8 cellular contexts compared by ENCODE assay signal in the genomic region with DNA sequence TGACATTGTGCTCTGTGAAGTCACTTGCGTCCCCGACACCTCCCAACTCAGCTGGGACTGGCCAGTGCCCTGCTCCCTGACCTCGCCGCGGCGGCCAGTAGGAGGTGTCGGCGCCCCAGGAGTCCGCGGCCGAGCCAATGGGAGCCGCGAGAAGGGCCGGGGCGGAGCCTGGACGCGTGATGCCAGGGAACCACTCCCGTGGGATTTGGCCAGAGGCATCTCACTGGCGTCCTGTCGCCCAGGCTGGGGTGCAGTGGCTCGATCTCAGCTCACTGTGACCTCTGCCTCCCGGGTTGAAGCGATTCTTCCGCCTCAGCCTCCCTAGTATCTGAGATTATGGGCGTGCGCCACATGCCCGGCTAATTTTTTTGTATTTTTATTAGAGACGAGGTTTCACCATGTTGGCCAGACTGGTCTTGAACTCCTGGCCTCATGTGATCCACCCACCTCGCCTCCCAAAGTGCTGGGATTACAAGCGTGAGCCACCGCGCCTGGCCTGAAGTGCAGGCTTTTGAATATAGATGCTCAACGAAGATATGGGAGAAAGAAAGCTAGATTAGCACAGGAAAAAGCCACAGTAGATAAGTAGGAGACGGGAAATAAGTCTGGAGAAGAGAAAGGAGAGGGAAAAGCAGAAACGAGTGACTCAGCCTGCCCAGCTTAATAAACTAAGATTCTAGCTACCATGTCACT. TPM values are rescaled to one million over a fixed set of nuclear protein-coding genes. Genes with fewer than 3 reads are reported as not detected.
DNase-seq lines count a peak whose midpoint lies in the region; ATAC-seq and TF ChIP-seq lines count a peak whose summit lies in the region.

No MANE protein-coding gene starts in this region.

- H3K4me3 ChIP-seq in epithelial cell of esophagus (ENCODE audit: low read length): peak overlapping the region; percentile 52

- H3K4me1 Mint-ChIP-seq in activated CD8-positive, alpha-beta memory T cell treated with anti-CD3 and anti-CD28 coated beads, Interleukin-2, amount 10 ng/mL, durations not matched to agents 7 days and 5 days: peaks cover 7% of the 10 kb centered on the region

- peaks cover 3% of the 10 kb centered on the region for H3K27me3 Mint-ChIP-seq in activated CD8-positive, alpha-beta memory T cell treated with anti-CD3 and anti-CD28 coated beads, Interleukin-2, amount 10 ng/mL, durations not matched to agents 7 days and 5 days

- peak; percentile 33 for TF ChIP-seq CTCF in epithelial cell of esophagus (IDR thresholded peaks at IDR 0.05; ENCODE audit: insufficient read depth, low read depth, low read length, missing control alignments)

- peak; percentile 82 for ATAC-seq in HG02678 (IDR thresholded peaks at IDR 0.05; ENCODE audit: unreplicated experiment)
- peak; percentile 97 for ATAC-seq in activated CD8-positive, alpha-beta memory T cell treated with anti-CD3 and anti-CD28 coated beads, Interleukin-2, amount 10 ng/mL, durations not matched to agents 7 days and 5 days

- DNase-seq in G401 (ENCODE audit: low spot score) (peak; percentile 81), NCI-H226 (peak; percentile 73), epithelial cell of esophagus (ENCODE audit: low read depth) (peak; percentile 75), mesenteric fat pad (ENCODE audit: low spot score) (peak; percentile 95), NOMO-1 treated with DMSO at 0.1 percent for 48 hours (lab: John Stamatoyannopoulos, UW; ENCODE audit: unreplicated experiment) (no peak)
- DNase-seq in activated CD8-positive, alpha-beta memory T cell treated with anti-CD3 and anti-CD28 coated beads, Interleukin-2, amount 10 ng/mL, durations not matched to agents 7 days and 5 days: peak; percentile 64
- peak; percentile 13 for DNase-seq in stimulated activated CD8-positive, alpha-beta memory T cell treated with anti-CD3 and anti-CD28 coated beads, Interleukin-15, amount 100 ng/mL, for 24 hours (ENCODE audit: low read depth)

- in situ Hi-C loops in G401 (cut with HindIII; ENCODE audit: low sequenced_read_pairs): no loop called here

- no peak overlapping the region for H3K27ac Mint-ChIP-seq in activated CD8-positive, alpha-beta memory T cell treated with anti-CD3 and anti-CD28 coated beads, Interleukin-2, amount 10 ng/mL, durations not matched to agents 7 days and 5 days

- H3K9me3 Mint-ChIP-seq in activated CD8-positive, alpha-beta memory T cell treated with anti-CD3 and anti-CD28 coated beads, Interleukin-2, amount 10 ng/mL, durations not matched to agents 7 days and 5 days (ENCODE audit: low read depth): no peaks in the 10 kb centered on the region

- CTCF ChIA-PET in activated CD8-positive, alpha-beta memory T cell treated with anti-CD3 and anti-CD28 coated beads, Interleukin-2, amount 10 ng/mL, durations not matched to agents 7 days and 5 days (lab: Charles Lee): no interaction called here

- peaks cover 4% of the 10 kb centered on the region for H3K36me3 Mint-ChIP-seq in activated CD8-positive, alpha-beta memory T cell treated with anti-CD3 and anti-CD28 coated beads, Interleukin-2, amount 10 ng/mL, durations not matched to agents 7 days and 5 days

- H3K4me3 Mint-ChIP-seq in activated CD8-positive, alpha-beta memory T cell treated with anti-CD3 and anti-CD28 coated beads, Interleukin-2, amount 10 ng/mL, durations not matched to agents 7 days and 5 days: peak overlapping the region; percentile 66

RNA-seq across cellular contexts. Expression of a gene that starts 38.0 kb away (rescaled TPM):
- total RNA-seq in G401 (2014; rRNA removed; shearing (Covaris generic)): 101 and 103 TPM in 2 replicates
- total RNA-seq in activated CD8-positive, alpha-beta memory T cell treated with anti-CD3 and anti-CD28 coated beads, Interleukin-2, amount 10 ng/mL, durations not matched to agents 7 days and 5 days: 10 to 100 TPM; 70.5 to 75.8 TPM
- total RNA-seq in mesenteric fat pad: 32.8 TPM

RNA-seq across cellular contexts. Expression of a gene that starts 38.7 kb away (rescaled TPM):
- 211 and 289 TPM in 2 replicates for total RNA-seq in G401 (2014; rRNA removed; shearing (Covaris generic))
- 100 to 1,000 TPM; 284 to 336 TPM for total RNA-seq in activated CD8-positive, alpha-beta memory T cell treated with anti-CD3 and anti-CD28 coated beads, Interleukin-2, amount 10 ng/mL, durations not matched to agents 7 days and 5 days
- 95.2 TPM for total RNA-seq in mesenteric fat pad
